In genomic region chr7:1478480-1478879, GRCh38 we compare ENCODE assay signal across 7 cellular contexts.
"Had no signal": no experiment of that assay in that cellular context is flagged by ENCODE, and none has a peak within 500 bp of the region (broad histone marks: within the 10 kb centered on the region; RNA-seq: fewer than 3 reads in every experiment).

No MANE protein-coding gene starts in this region.

- DNase-seq: GDM1, GF-D8 had no signal

- FAIRE-seq: G401.6, GM12891, GM12892, GM18507, GM19239 had no signal
